Comparison of ENCODE assay signal across 16 cellular contexts in the genomic region with DNA sequence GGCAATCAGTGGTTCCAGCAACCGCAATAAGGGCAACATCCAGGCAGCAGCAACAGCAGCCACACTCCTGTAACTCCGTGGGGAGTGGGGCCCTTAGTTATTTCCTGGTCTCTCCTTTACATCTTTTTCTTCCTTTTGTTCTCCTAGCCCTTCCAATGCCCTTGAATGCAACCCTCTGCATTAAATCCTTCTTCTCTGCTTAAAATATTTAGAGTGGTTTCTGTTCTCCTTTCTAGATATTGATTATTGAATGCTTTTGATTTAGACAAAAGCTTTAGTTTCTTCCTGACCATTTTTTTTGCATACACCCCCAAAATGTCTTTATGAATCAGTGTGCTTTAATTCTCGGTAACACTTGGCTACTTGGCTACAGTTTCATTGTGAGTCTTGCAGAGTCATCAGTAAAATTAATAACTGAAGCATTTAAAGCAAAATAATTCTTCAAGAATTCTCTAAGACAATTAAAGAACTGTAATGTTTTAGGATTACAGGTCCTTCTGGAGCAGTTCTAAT.
DNase-seq lines count a peak whose midpoint lies in the region; ATAC-seq and TF ChIP-seq lines count a peak whose summit lies in the region.
"Had no signal": no experiment of that assay in that cellular context is flagged by ENCODE, and none has a peak within 500 bp of the region (broad histone marks: within the 10 kb centered on the region; RNA-seq: fewer than 3 reads in every experiment).

No MANE protein-coding gene starts in this region.

- H3K4me2 ChIP-seq in OCI-LY3 (ENCODE audit: low read length), result peak overlapping the region; percentile 1; the same call in 1 of the 2 replicates

- peaks cover 11% of the 10 kb centered on the region for H3K4me1 ChIP-seq in OCI-LY3 (ENCODE audit: low read length)
- H3K4me1 ChIP-seq in Caco-2, result no peaks in the 10 kb centered on the region; the same call in 1 of the 2 replicates

- no TSS peak for BruUV-seq in Caco-2 (replicated peaks; lab: Mats Ljungman, UMichigan)

- H3K27me3 ChIP-seq in OCI-LY3 (ENCODE audit: low read depth, low read length) (peaks cover 14% of the 10 kb centered on the region; the same call in 1 of the 2 replicates), Caco-2 (replicated peaks; ENCODE audit: control insufficient read depth, insufficient read depth, low read length) (no peaks in the 10 kb centered on the region)
- H3K27me3 ChIP-seq: SJCRH30, vagina had no signal

- H4K20me1 ChIP-seq in OCI-LY3 (ENCODE audit: insufficient read depth, low read length), result no peaks in the 10 kb centered on the region

- intact Hi-C loops in Caco-2 (cut with micrococcal nuclease; ENCODE audit: unreplicated experiment), result no loop called here

- no peaks in the 10 kb centered on the region for H3K36me3 Mint-ChIP-seq in Caco-2 (ENCODE audit: insufficient read depth, unreplicated experiment)
- H3K36me3 Mint-ChIP-seq: brain had no signal

- no peaks in the 10 kb centered on the region for H3K9me3 ChIP-seq in OCI-LY3 (ENCODE audit: insufficient read depth, low read length)
- no peaks in the 10 kb centered on the region for H3K9me3 ChIP-seq in Caco-2
- H3K9me3 ChIP-seq: SJCRH30, vagina had no signal

- no peaks in the 10 kb centered on the region for H3K27me3 Mint-ChIP-seq in Caco-2 (ENCODE audit: insufficient read depth, unreplicated experiment)
- H3K27me3 Mint-ChIP-seq: B cell, brain had no signal

- H3K9ac ChIP-seq in OCI-LY3 (ENCODE audit: low read length), result no peak overlapping the region

- no peaks in the 10 kb centered on the region for H3K9me3 Mint-ChIP-seq in Caco-2 (ENCODE audit: unreplicated experiment)
- H3K9me3 Mint-ChIP-seq: brain had no signal

- no peak overlapping the region for H3K27ac ChIP-seq in OCI-LY3 (ENCODE audit: low read length)
- H3K27ac ChIP-seq: SJCRH30, vagina had no signal

- no peaks in the 10 kb centered on the region for H3K36me3 ChIP-seq in OCI-LY3 (replicated peaks; ENCODE audit: low read depth, low read length)
- H3K36me3 ChIP-seq in Caco-2 (ENCODE audit: control insufficient read depth, insufficient read depth, low read length), result no peaks in the 10 kb centered on the region
- H3K36me3 ChIP-seq: SJCRH30, vagina had no signal

- no peak for DNase-seq in Caco-2
- no peak for DNase-seq in stimulated activated CD4-positive, alpha-beta T cell treated with anti-CD3 and anti-CD28 coated beads, Interleukin-12 subunit alpha, Interleukin-12 subunit beta, amount 100 ng/mL, for 4 hours
- no peak for DNase-seq in activated effector memory CD4-positive, alpha-beta T cell treated with Interleukin-2 at 50 U/mL for 16 hours
- no peak for DNase-seq in NCI-H1694 treated with DMSO at 0.1 percent for 48 hours (lab: John Stamatoyannopoulos, UW)
- DNase-seq: activated CD8-positive, alpha-beta T cell treated with anti-CD3 and anti-CD28 coated beads, Interleukin-2, amount 10 ng/mL, durations not matched to agents 7 days and 5 days; left ventricle myocardium superior; NCI-H2171; SJCRH30; stimulated activated CD4-positive, alpha-beta T cell treated with anti-CD3 and anti-CD28 coated beads, Interleukin-2, amount 100 ng/mL, for 24 hours had no signal

- POLR2A ChIA-PET in Caco-2 (lab: Charles Lee), result no interaction called here

- H2AFZ ChIP-seq in OCI-LY3 (ENCODE audit: low read depth, low read length), result no peak overlapping the region

- no peaks in the 10 kb centered on the region for H3K79me2 ChIP-seq in OCI-LY3 (ENCODE audit: low read length)

- CTCF ChIA-PET in Caco-2 (lab: Charles Lee), result no interaction called here

- H3K4me3 ChIP-seq in OCI-LY3 (ENCODE audit: low read length), result no peak overlapping the region
- H3K4me3 ChIP-seq in Caco-2 (ENCODE audit: low read depth, low read length), result no peak overlapping the region
- H3K4me3 ChIP-seq: SJCRH30, vagina had no signal

- no peaks in the 10 kb centered on the region for H3K4me1 Mint-ChIP-seq in Caco-2 (ENCODE audit: low read depth, unreplicated experiment)
- H3K4me1 Mint-ChIP-seq: B cell, brain had no signal

- no peak overlapping the region for H3K27ac Mint-ChIP-seq in Caco-2 (ENCODE audit: unreplicated experiment)
- H3K27ac Mint-ChIP-seq: activated CD8-positive, alpha-beta T cell treated with anti-CD3 and anti-CD28 coated beads, Interleukin-2, amount 10 ng/mL, durations not matched to agents 7 days and 5 days; B cell; brain had no signal

- TF ChIP-seq CTCF in OCI-LY3 (IDR thresholded peaks at IDR 0.05; ENCODE audit: low read depth, low read length) (no peak), Caco-2 (IDR thresholded peaks at IDR 0.05; ENCODE audit: insufficient read depth in 1 of 2, low read depth in 1 of 2, low read length in 1 of 2, severe bottlenecking in 1 of 2, unreplicated experiment in 1 of 2) (no peak)

- ATAC-seq in GM18858 (IDR thresholded peaks at IDR 0.05; ENCODE audit: unreplicated experiment) (peak; percentile 88), GM21381 (IDR thresholded peaks at IDR 0.05; ENCODE audit: unreplicated experiment) (peak; percentile 70), HG02938 (IDR thresholded peaks at IDR 0.05; ENCODE audit: unreplicated experiment) (peak; percentile 90)
- ATAC-seq: activated CD8-positive, alpha-beta T cell treated with anti-CD3 and anti-CD28 coated beads, Interleukin-2, amount 10 ng/mL, durations not matched to agents 7 days and 5 days; left ventricle myocardium superior had no signal

- no peak overlapping the region for H3K4me3 Mint-ChIP-seq in Caco-2 (ENCODE audit: unreplicated experiment)
- H3K4me3 Mint-ChIP-seq: activated CD8-positive, alpha-beta T cell treated with anti-CD3 and anti-CD28 coated beads, Interleukin-2, amount 10 ng/mL, durations not matched to agents 7 days and 5 days; B cell; brain had no signal
